Comparison of ENCODE assay signal across 1 cellular context in the genomic region with DNA sequence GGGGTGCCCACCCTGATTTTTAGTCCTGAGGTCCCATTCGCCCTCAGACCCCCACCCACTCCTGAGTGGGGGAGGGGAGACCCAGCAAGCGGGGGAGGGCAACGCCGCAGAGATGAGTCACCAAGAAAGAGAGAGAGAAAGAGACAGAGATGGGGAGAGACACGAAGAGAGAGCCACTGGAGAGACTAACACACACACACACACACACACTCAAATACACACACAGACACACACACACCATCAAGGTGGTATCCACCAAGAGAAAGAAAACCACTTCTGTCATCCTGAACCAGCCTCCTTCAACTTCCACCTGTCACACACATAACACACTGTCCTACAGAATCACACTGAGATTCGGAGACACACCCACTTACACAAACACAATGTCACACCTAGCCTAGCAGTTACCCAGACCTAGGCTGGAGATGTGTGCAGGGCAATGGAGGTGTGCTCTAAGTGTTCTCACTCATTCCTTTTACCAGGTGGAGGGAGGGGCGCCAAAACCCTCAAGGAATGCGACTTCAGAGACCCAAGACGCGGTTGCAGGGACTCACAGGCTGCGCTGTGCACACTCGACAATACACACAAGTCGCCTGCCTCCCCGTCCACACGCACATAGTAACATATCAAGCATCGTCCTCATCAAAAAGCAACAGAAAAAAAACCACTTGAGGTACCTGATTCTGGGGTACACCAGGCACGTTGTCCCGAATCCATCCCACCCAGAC.
TF ChIP-seq lines count a peak whose summit lies in the region.

No MANE protein-coding gene starts in this region.

TF ChIP-seq in HEK293T, 16 proteins besides CTCF, POLR2A, EP300 and RAD21 (continued from another document):
- TF ChIP-seq FOXK2 (IDR thresholded peaks at IDR 0.05) (no peak), HDGF (IDR thresholded peaks at IDR 0.05; ENCODE audit: borderline replicate concordance) (no peak), CTBP1 (IDR thresholded peaks at IDR 0.05; ENCODE audit: borderline replicate concordance) (no peak), L3MBTL2 (conservative IDR thresholded peaks at IDR 0.05) (no peak)
